27 cellular contexts compared by ENCODE assay signal in genomic region chr6:161066511-161066910, GRCh38.
A peak's percentile ranks its signal among the peaks of the same experiment; 100 is the strongest.
DNase-seq lines count a peak whose midpoint lies in the region; ATAC-seq and TF ChIP-seq lines count a peak whose summit lies in the region.
"Had no signal": no experiment of that assay in that cellular context is flagged by ENCODE, and none has a peak within 500 bp of the region (broad histone marks: within the 10 kb centered on the region; RNA-seq: fewer than 3 reads in every experiment).

No MANE protein-coding gene starts in this region.

- H3K27ac ChIP-seq in RWPE2 (ENCODE audit: poor library complexity, severe bottlenecking) = no peak overlapping the region
- no peak overlapping the region for H3K27ac ChIP-seq in fibroblast of lung (ENCODE audit: insufficient read depth, low read length)
- H3K27ac ChIP-seq in psoas muscle = no peak overlapping the region
- H3K27ac ChIP-seq: epithelial cell of prostate, gastroesophageal sphincter, neutrophil, testis had no signal

- DNase-seq in AG08396 (ENCODE audit: low spot score) (peak; percentile 20), GM03348 (ENCODE audit: low spot score) (peak; percentile 44), RWPE2 (ENCODE audit: low spot score) (no peak), fibroblast of lung (ENCODE audit: low read depth in 2 of 2) (peak; percentile 4 to 18), posterior cingulate gyrus (no peak), psoas muscle (no peak)
- DNase-seq in activated CD4-positive, alpha-beta T cell treated with anti-CD3 and anti-CD28 coated beads, Interleukin-2, amount 50 U/mL, for 4 hours = no peak
- DNase-seq: activated CD8-positive, alpha-beta memory T cell treated with anti-CD3 and anti-CD28 coated beads for 24 hours; activated naive CD4-positive, alpha-beta T cell treated with anti-CD3 and anti-CD28 coated beads, Interleukin-2, amount 10 ng/mL, durations not matched to agents 7 days and 5 days; activated T-cell treated with anti-CD3 and anti-CD28 coated beads, Interleukin-2, amount 50 U/mL, for 48 hours; anterior cingulate cortex; caudate nucleus; CD4-positive, alpha-beta T cell; GDM1; kidney; NCI-H2081 treated with DMSO at 0.1 percent for 48 hours; NCI-H526; testis had no signal

- intact Hi-C loops in posterior cingulate gyrus (cut with DNase I) = no loop called here
- intact Hi-C loops in psoas muscle (cut with DNase I) = no loop called here

- H3K27me3 ChIP-seq in RWPE2 (ENCODE audit: insufficient read depth, poor library complexity, severe bottlenecking) = no peaks in the 10 kb centered on the region
- no peaks in the 10 kb centered on the region for H3K27me3 ChIP-seq in fibroblast of lung (ENCODE audit: control insufficient read depth, insufficient read depth, low read length)
- H3K27me3 ChIP-seq in psoas muscle (ENCODE audit: insufficient read depth in 3 of 3, low read length in 2 of 3) = no peaks in the 10 kb centered on the region
- H3K27me3 ChIP-seq: gastroesophageal sphincter, neutrophil, testis had no signal

- H3K4me3 ChIP-seq in RWPE2 (ENCODE audit: severe bottlenecking) (no peak overlapping the region), fibroblast of lung (replicated peaks in 1 of 4; ENCODE audit: control extremely low read depth in 1 of 4, insufficient read depth in 1 of 4, low read depth in 3 of 4, low read length in 4 of 4) (no peak overlapping the region), psoas muscle (no peak overlapping the region)
- H3K4me3 ChIP-seq: gastroesophageal sphincter, lung, smooth muscle cell, testis had no signal

- H4K20me1 ChIP-seq in fibroblast of lung (ENCODE audit: control insufficient read depth, extremely low read depth, insufficient read depth, low read length) = no peaks in the 10 kb centered on the region

- H3K36me3 ChIP-seq in RWPE2 (ENCODE audit: low read depth) (peaks cover 14% of the 10 kb centered on the region), fibroblast of lung (ENCODE audit: control insufficient read depth, insufficient read depth, low read length) (no peaks in the 10 kb centered on the region), psoas muscle (ENCODE audit: insufficient read depth in 1 of 2, low read depth in 1 of 2) (peaks cover 0 to 9% of the 10 kb centered on the region in 2 donors)

- TF ChIP-seq CTCF in RWPE2 (IDR thresholded peaks at IDR 0.05; ENCODE audit: poor library complexity, severe bottlenecking) = no peak
- TF ChIP-seq CTCF in fibroblast of lung (conservative IDR thresholded peaks at IDR 0.05 in 1 of 2, IDR thresholded peaks at IDR 0.05 in 1 of 2; ENCODE audit: low read depth in 1 of 2, low read length in 2 of 2) = no peak
- no peak for TF ChIP-seq CTCF in psoas muscle (IDR thresholded peaks at IDR 0.05)

- peaks cover 2% of the 10 kb centered on the region for H3K79me2 ChIP-seq in fibroblast of lung (ENCODE audit: control insufficient read depth, insufficient read depth, low read length)

- H3K9ac ChIP-seq in fibroblast of lung (ENCODE audit: insufficient read depth, low read length) = no peak overlapping the region

- no peak overlapping the region for H2AFZ ChIP-seq in fibroblast of lung (ENCODE audit: low read length)

- 0 out of 3 replicates have a peak, but pooled peaks have one; percentile 50 for ATAC-seq in RWPE2 (ENCODE audit: low read depth)
- no peak for ATAC-seq in HG03175 (IDR thresholded peaks at IDR 0.05; ENCODE audit: unreplicated experiment)
- no peak for ATAC-seq in psoas muscle
- ATAC-seq: activated CD4-positive, CD25-positive, alpha-beta regulatory T cell treated with anti-CD3 and anti-CD28 coated beads, Interleukin-2, amount 50 U/mL, for 24 hours; gastroesophageal sphincter; HCT116; stimulated activated memory B cell treated with anti-CD40 and anti-IgM and Interleukin-4, amounts not matched to agents 10 μg/mL and 1 μg/mL and 100 μg/mL, for 72 hours had no signal

- H3K4me2 ChIP-seq in fibroblast of lung (ENCODE audit: extremely low read depth, insufficient read depth, low read length) = no peak overlapping the region
- H3K4me2 ChIP-seq: smooth muscle cell had no signal

- WGBS in psoas muscle, 3 donors = 63 to 73% (median 72%) methylated on average over 3 of the region's 3 CpGs

- H3K9me3 ChIP-seq in RWPE2 (ENCODE audit: severe bottlenecking) (no peaks in the 10 kb centered on the region), fibroblast of lung (ENCODE audit: control insufficient read depth, insufficient read depth, low read depth, low read length) (no peaks in the 10 kb centered on the region), psoas muscle (no peaks in the 10 kb centered on the region)
- H3K9me3 ChIP-seq: gastroesophageal sphincter, neutrophil, testis had no signal

- H3K4me1 ChIP-seq in RWPE2 (ENCODE audit: insufficient read depth, poor library complexity, severe bottlenecking) = peaks cover 4% of the 10 kb centered on the region
- H3K4me1 ChIP-seq in fibroblast of lung (ENCODE audit: control insufficient read depth, extremely low read depth, insufficient read depth, low read length) = no peaks in the 10 kb centered on the region
- H3K4me1 ChIP-seq in psoas muscle = no peaks in the 10 kb centered on the region
- H3K4me1 ChIP-seq: gastroesophageal sphincter, testis had no signal

Comparison
In these comparisons a context has a peak if more than half of its experiments do, and no peak if none do; other contexts are left out.
1. DNase-seq: peak in AG08396 (single experiment), GM03348 (single experiment) and fibroblast of lung (2 of 2); none in RWPE2 (single experiment), posterior cingulate gyrus (0 of 10), psoas muscle (0 of 2) and activated CD4-positive, alpha-beta T cell treated with anti-CD3 and anti-CD28 coated beads, Interleukin-2, amount 50 U/mL, for 4 hours (0 of 2).